In genomic region chr1:157137051-157137772, GRCh38 we compare ENCODE assay signal across 1 cellular context.
TF ChIP-seq lines count a peak whose summit lies in the region.

No MANE protein-coding gene starts in this region.

TF ChIP-seq in K562, 482 proteins besides CTCF, POLR2A, EP300 and RAD21 (continued from another document and continues in another):
- TF ChIP-seq, protein P1, sequence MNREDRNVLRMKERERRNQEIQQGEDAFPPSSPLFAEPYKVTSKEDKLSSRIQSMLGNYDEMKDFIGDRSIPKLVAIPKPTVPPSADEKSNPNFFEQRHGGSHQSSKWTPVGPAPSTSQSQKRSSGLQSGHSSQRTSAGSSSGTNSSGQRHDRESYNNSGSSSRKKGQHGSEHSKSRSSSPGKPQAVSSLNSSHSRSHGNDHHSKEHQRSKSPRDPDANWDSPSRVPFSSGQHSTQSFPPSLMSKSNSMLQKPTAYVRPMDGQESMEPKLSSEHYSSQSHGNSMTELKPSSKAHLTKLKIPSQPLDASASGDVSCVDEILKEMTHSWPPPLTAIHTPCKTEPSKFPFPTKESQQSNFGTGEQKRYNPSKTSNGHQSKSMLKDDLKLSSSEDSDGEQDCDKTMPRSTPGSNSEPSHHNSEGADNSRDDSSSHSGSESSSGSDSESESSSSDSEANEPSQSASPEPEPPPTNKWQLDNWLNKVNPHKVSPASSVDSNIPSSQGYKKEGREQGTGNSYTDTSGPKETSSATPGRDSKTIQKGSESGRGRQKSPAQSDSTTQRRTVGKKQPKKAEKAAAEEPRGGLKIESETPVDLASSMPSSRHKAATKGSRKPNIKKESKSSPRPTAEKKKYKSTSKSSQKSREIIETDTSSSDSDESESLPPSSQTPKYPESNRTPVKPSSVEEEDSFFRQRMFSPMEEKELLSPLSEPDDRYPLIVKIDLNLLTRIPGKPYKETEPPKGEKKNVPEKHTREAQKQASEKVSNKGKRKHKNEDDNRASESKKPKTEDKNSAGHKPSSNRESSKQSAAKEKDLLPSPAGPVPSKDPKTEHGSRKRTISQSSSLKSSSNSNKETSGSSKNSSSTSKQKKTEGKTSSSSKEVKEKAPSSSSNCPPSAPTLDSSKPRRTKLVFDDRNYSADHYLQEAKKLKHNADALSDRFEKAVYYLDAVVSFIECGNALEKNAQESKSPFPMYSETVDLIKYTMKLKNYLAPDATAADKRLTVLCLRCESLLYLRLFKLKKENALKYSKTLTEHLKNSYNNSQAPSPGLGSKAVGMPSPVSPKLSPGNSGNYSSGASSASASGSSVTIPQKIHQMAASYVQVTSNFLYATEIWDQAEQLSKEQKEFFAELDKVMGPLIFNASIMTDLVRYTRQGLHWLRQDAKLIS (CRISPR knock-in tag; IDR thresholded peaks at IDR 0.05) = no peak
- no peak for TF ChIP-seq SLC30A9 (CRISPR knock-in tag; IDR thresholded peaks at IDR 0.05)
- TF ChIP-seq E2F8 (IDR thresholded peaks at IDR 0.05; ENCODE audit: low read depth, partially characterized antibody) = no peak
- TF ChIP-seq FOSL1 (tag; conservative IDR thresholded peaks at IDR 0.05) = no peak
- TF ChIP-seq ZC3H4 (CRISPR knock-in tag; IDR thresholded peaks at IDR 0.05; ENCODE audit: borderline replicate concordance) = no peak
- no peak for TF ChIP-seq ZNF239 (CRISPR knock-in tag; IDR thresholded peaks at IDR 0.05)
- no peak for TF ChIP-seq ZNF561 (CRISPR knock-in tag; conservative IDR thresholded peaks at IDR 0.05)
- TF ChIP-seq, protein P2, sequence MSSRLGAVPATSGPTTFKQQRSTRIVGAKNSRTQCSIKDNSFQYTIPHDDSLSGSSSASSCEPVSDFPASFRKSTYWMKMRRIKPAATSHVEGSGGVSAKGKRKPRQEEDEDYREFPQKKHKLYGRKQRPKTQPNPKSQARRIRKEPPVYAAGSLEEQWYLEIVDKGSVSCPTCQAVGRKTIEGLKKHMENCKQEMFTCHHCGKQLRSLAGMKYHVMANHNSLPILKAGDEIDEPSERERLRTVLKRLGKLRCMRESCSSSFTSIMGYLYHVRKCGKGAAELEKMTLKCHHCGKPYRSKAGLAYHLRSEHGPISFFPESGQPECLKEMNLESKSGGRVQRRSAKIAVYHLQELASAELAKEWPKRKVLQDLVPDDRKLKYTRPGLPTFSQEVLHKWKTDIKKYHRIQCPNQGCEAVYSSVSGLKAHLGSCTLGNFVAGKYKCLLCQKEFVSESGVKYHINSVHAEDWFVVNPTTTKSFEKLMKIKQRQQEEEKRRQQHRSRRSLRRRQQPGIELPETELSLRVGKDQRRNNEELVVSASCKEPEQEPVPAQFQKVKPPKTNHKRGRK (tag; IDR thresholded peaks at IDR 0.05) = no peak
- TF ChIP-seq DPF2 (IDR thresholded peaks at IDR 0.05) = peak; percentile 37; the same call in 1 of the 2 replicates
- peak in 1 of 2 experiments; percentile 35 for TF ChIP-seq AFF1 (IDR thresholded peaks at IDR 0.05; ENCODE audit: low read depth in 1 of 2, partially characterized antibody in 2 of 2)
- TF ChIP-seq, protein P3, sequence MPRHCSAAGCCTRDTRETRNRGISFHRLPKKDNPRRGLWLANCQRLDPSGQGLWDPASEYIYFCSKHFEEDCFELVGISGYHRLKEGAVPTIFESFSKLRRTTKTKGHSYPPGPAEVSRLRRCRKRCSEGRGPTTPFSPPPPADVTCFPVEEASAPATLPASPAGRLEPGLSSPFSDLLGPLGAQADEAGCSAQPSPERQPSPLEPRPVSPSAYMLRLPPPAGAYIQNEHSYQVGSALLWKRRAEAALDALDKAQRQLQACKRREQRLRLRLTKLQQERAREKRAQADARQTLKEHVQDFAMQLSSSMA (CRISPR knock-in tag; IDR thresholded peaks at IDR 0.05) = no peak
- TF ChIP-seq ZNF551 (CRISPR knock-in tag; IDR thresholded peaks at IDR 0.05) = no peak
- no peak for TF ChIP-seq GABPB2 (CRISPR knock-in tag; conservative IDR thresholded peaks at IDR 0.05)
- TF ChIP-seq NCOA2 (IDR thresholded peaks at IDR 0.05; ENCODE audit: partially characterized antibody in 2 of 2) = no peak
- TF ChIP-seq SMAD1 (IDR thresholded peaks at IDR 0.05; ENCODE audit: low read depth, low read length, partially characterized antibody) = no peak
- no peak for TF ChIP-seq RFX7 (CRISPR knock-in tag; IDR thresholded peaks at IDR 0.05)
- TF ChIP-seq, protein P4, sequence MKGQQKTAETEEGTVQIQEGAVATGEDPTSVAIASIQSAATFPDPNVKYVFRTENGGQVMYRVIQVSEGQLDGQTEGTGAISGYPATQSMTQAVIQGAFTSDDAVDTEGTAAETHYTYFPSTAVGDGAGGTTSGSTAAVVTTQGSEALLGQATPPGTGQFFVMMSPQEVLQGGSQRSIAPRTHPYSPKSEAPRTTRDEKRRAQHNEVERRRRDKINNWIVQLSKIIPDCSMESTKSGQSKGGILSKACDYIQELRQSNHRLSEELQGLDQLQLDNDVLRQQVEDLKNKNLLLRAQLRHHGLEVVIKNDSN (CRISPR knock-in tag; IDR thresholded peaks at IDR 0.05) = no peak
- TF ChIP-seq, protein P5, sequence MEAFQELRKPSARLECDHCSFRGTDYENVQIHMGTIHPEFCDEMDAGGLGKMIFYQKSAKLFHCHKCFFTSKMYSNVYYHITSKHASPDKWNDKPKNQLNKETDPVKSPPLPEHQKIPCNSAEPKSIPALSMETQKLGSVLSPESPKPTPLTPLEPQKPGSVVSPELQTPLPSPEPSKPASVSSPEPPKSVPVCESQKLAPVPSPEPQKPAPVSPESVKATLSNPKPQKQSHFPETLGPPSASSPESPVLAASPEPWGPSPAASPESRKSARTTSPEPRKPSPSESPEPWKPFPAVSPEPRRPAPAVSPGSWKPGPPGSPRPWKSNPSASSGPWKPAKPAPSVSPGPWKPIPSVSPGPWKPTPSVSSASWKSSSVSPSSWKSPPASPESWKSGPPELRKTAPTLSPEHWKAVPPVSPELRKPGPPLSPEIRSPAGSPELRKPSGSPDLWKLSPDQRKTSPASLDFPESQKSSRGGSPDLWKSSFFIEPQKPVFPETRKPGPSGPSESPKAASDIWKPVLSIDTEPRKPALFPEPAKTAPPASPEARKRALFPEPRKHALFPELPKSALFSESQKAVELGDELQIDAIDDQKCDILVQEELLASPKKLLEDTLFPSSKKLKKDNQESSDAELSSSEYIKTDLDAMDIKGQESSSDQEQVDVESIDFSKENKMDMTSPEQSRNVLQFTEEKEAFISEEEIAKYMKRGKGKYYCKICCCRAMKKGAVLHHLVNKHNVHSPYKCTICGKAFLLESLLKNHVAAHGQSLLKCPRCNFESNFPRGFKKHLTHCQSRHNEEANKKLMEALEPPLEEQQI (IDR thresholded peaks at IDR 0.05) = no peak
- TF ChIP-seq FIP1L1 (IDR thresholded peaks at IDR 0.05; ENCODE audit: low read depth, low read length, poor library complexity, severe bottlenecking) = no peak
- TF ChIP-seq SPI1 (IDR thresholded peaks at IDR 0.05; ENCODE audit: borderline replicate concordance, low read depth, low read length) = peak; percentile 40; the same call in 1 of the 2 replicates
- no peak; a peak in 1 of 4 replicates for TF ChIP-seq MNT (conservative IDR thresholded peaks at IDR 0.05)
- no peak for TF ChIP-seq ZNF184 (CRISPR knock-in tag; IDR thresholded peaks at IDR 0.05)
- no peak for TF ChIP-seq ZNF174 (CRISPR knock-in tag; IDR thresholded peaks at IDR 0.05)
- no peak for TF ChIP-seq ZNF431 (CRISPR knock-in tag; IDR thresholded peaks at IDR 0.05)
